ENCODE assay signal across 26 cellular contexts in genomic region chr1:183730107-183730724, GRCh38.
DNase-seq lines count a peak whose midpoint lies in the region; ATAC-seq and TF ChIP-seq lines count a peak whose summit lies in the region.
"Had no signal": no experiment of that assay in that cellular context is flagged by ENCODE, and none has a peak within 500 bp of the region (broad histone marks: within the 10 kb centered on the region; RNA-seq: fewer than 3 reads in every experiment).

No MANE protein-coding gene starts in this region.

- 48 to 84% (median 53%) methylated on average over 2 of the region's 2 CpGs for WGBS in heart left ventricle, 4 donors

- H3K4me3 ChIP-seq in heart left ventricle (no peak overlapping the region), SK-N-MC (no peak overlapping the region)
- H3K4me3 ChIP-seq in effector memory CD4-positive, alpha-beta T cell (ENCODE audit: insufficient read depth, low read depth, low read length, poor library complexity, severe bottlenecking) = no peak overlapping the region
- H3K4me3 ChIP-seq: esophagus squamous epithelium, hepatocyte, skin epidermis, stomach, tibial nerve had no signal

- no peak for TF ChIP-seq POLR2A in heart left ventricle (IDR thresholded peaks at IDR 0.05)

- H3K9ac ChIP-seq in SK-N-MC (ENCODE audit: insufficient read length) = no peak overlapping the region

- TF ChIP-seq CTCF in heart left ventricle (IDR thresholded peaks at IDR 0.05) = no peak

- H3K27ac ChIP-seq in heart left ventricle = no peak overlapping the region
- peak overlapping the region; percentile 52 for H3K27ac ChIP-seq in SK-N-MC
- H3K27ac ChIP-seq in effector memory CD4-positive, alpha-beta T cell (ENCODE audit: insufficient read depth, low read length, poor library complexity, severe bottlenecking) = no peak overlapping the region
- H3K27ac ChIP-seq: esophagus squamous epithelium, hepatocyte, skin epidermis, stomach, tibial nerve had no signal

- no peaks in the 10 kb centered on the region for H3K36me3 ChIP-seq in heart left ventricle
- no peaks in the 10 kb centered on the region for H3K36me3 ChIP-seq in SK-N-MC (ENCODE audit: insufficient read depth, low read length)
- no peaks in the 10 kb centered on the region for H3K36me3 ChIP-seq in effector memory CD4-positive, alpha-beta T cell (ENCODE audit: control insufficient read depth, insufficient read depth, low read length)
- H3K36me3 ChIP-seq: esophagus squamous epithelium, stomach, tibial nerve had no signal

- H3K9me3 ChIP-seq in heart left ventricle = no peaks in the 10 kb centered on the region
- no peaks in the 10 kb centered on the region for H3K9me3 ChIP-seq in SK-N-MC (ENCODE audit: low read depth, low read length)
- H3K9me3 ChIP-seq in effector memory CD4-positive, alpha-beta T cell (ENCODE audit: control insufficient read depth, low read length) = no peaks in the 10 kb centered on the region
- H3K9me3 ChIP-seq: esophagus squamous epithelium, stomach, tibial nerve had no signal

- intact Hi-C loops in heart left ventricle (cut with DNase I) (loop anchor here in 1 of 10 donors (10.0 kb wide), 1 partner anchor 75 kb away; the partner anchor contains the start of gene RGL1), left cardiac atrium (cut with DNase I) (no loop called here)

- DNase-seq in heart left ventricle (no peak), left cardiac atrium (no peak), SK-N-MC (ENCODE audit: low read depth, low spot score) (no peak), activated gamma-delta T cell (lab: John Stamatoyannopoulos, UW) (no peak)
- no peak for DNase-seq in effector memory CD4-positive, alpha-beta T cell
- DNase-seq: activated CD4-positive, alpha-beta memory T cell treated with anti-CD3 and anti-CD28 coated beads, Interleukin-2, amount 10 ng/mL, durations not matched to agents 7 days and 5 days; activated CD4-positive, alpha-beta T cell treated with anti-CD3 and anti-CD28 coated beads for 1 hour; aorta; CD8-positive, alpha-beta memory T cell; esophagus squamous epithelium; foreskin melanocyte; immature natural killer cell; natural killer cell; NCI-H1417 treated with DMSO at 0.1 percent for 48 hours; stimulated activated CD8-positive, alpha-beta memory T cell treated with anti-CD3 and anti-CD28 coated beads, Interleukin-4, amount 100 ng/mL, for 48 hours; stomach; T-helper 17 cell had no signal

- no peaks in the 10 kb centered on the region for H3K27me3 ChIP-seq in heart left ventricle
- no peaks in the 10 kb centered on the region for H3K27me3 ChIP-seq in effector memory CD4-positive, alpha-beta T cell (replicated peaks; ENCODE audit: control insufficient read depth, insufficient read depth, low read length, poor library complexity, severe bottlenecking)
- H3K27me3 ChIP-seq: esophagus squamous epithelium, hepatocyte, stomach, tibial nerve had no signal

- H3K4me1 ChIP-seq in heart left ventricle = peaks cover 0 to 38% (median 19%) of the 10 kb centered on the region in 12 donors
- no peaks in the 10 kb centered on the region for H3K4me1 ChIP-seq in effector memory CD4-positive, alpha-beta T cell (ENCODE audit: control insufficient read depth, insufficient read depth, low read length, poor library complexity, severe bottlenecking)

- peak in 3 of 4 donors; percentile 53 to 62 (median 54) for ATAC-seq in heart left ventricle
- no peak for ATAC-seq in left cardiac atrium
- ATAC-seq in HG02981 (IDR thresholded peaks at IDR 0.05; ENCODE audit: unreplicated experiment) = peak; percentile 44
- ATAC-seq in HG03108 (IDR thresholded peaks at IDR 0.05; ENCODE audit: unreplicated experiment) = no peak
- ATAC-seq in HG02642 (IDR thresholded peaks at IDR 0.05; ENCODE audit: poor library complexity, unreplicated experiment) = no peak
- ATAC-seq: activated naive CD4-positive, alpha-beta T cell treated with anti-CD3 and anti-CD28 coated beads, Interleukin-2, amount 50 U/mL, for 72 hours; left lobe of liver; natural killer cell; SK-N-SH treated with all-trans-retinoic acid at 6 μM for 48 hours; T-helper 17 cell had no signal

Comparison
In these comparisons a context has a peak if more than half of its experiments do, and no peak if none do; other contexts are left out.
1. ATAC-seq: peak in heart left ventricle (3 of 4) and HG02981 (single experiment); none in left cardiac atrium (0 of 2), HG03108 (single experiment) and HG02642 (single experiment).